ENCODE assay signal across 12 cellular contexts in genomic region chr1:93779540-93780121, GRCh38.
A peak's percentile ranks its signal among the peaks of the same experiment; 100 is the strongest.
DNase-seq lines count a peak whose midpoint lies in the region; ATAC-seq and TF ChIP-seq lines count a peak whose summit lies in the region.
"Had no signal": no experiment of that assay in that cellular context is flagged by ENCODE, and none has a peak within 500 bp of the region (broad histone marks: within the 10 kb centered on the region; RNA-seq: fewer than 3 reads in every experiment).

No MANE protein-coding gene starts in this region.

- no peak overlapping the region for H2AFZ ChIP-seq in fibroblast of lung (ENCODE audit: low read length)

- ATAC-seq in heart right ventricle, result peak in 6 of 8 donors; percentile 42 to 87 (median 72)
- no peak for ATAC-seq in left cardiac atrium
- ATAC-seq in GM21367 (IDR thresholded peaks at IDR 0.05; ENCODE audit: unreplicated experiment), result no peak
- ATAC-seq in HG03108 (IDR thresholded peaks at IDR 0.05; ENCODE audit: unreplicated experiment), result no peak
- ATAC-seq: activated naive CD4-positive, alpha-beta T cell treated with anti-CD3 and anti-CD28 coated beads, Interleukin-2, amount 50 U/mL, for 72 hours had no signal

- TF ChIP-seq CTCF in heart right ventricle (IDR thresholded peaks at IDR 0.05) (no peak), fibroblast of lung (conservative IDR thresholded peaks at IDR 0.05 in 1 of 2, IDR thresholded peaks at IDR 0.05 in 1 of 2; ENCODE audit: low read depth in 1 of 2, low read length in 2 of 2) (no peak)

- peak overlapping the region in 3 of 10 donors; percentile 18 to 60 (median 54) for H3K27ac ChIP-seq in heart right ventricle
- H3K27ac ChIP-seq in fibroblast of lung (ENCODE audit: insufficient read depth, low read length), result no peak overlapping the region
- H3K27ac ChIP-seq: esophagus muscularis mucosa had no signal

- no peak for DNase-seq in heart right ventricle
- DNase-seq in left cardiac atrium, result no peak
- peak; percentile 94 for DNase-seq in RPMI7951 (ENCODE audit: low read depth)
- DNase-seq in fibroblast of lung (ENCODE audit: low read depth in 2 of 2), result peak; percentile 57 to 95
- DNase-seq in globus pallidus (ENCODE audit: low spot score), result no peak
- DNase-seq in NCI-H1048 (lab: John Stamatoyannopoulos, UW), result no peak
- DNase-seq: activated CD4-positive, alpha-beta T cell treated with anti-CD3 and anti-CD28 coated beads for 1 hour; stimulated activated naive CD4-positive, alpha-beta T cell treated with Interleukin-2 at 50 U/mL for 16 hours had no signal

- H3K36me3 ChIP-seq in heart right ventricle (no peaks in the 10 kb centered on the region), fibroblast of lung (ENCODE audit: control insufficient read depth, insufficient read depth, low read length) (no peaks in the 10 kb centered on the region)
- H3K36me3 ChIP-seq: esophagus muscularis mucosa had no signal

- no peaks in the 10 kb centered on the region for H3K79me2 ChIP-seq in fibroblast of lung (ENCODE audit: control insufficient read depth, insufficient read depth, low read length)

- no peak overlapping the region for H3K4me3 ChIP-seq in heart right ventricle
- no peak overlapping the region for H3K4me3 ChIP-seq in fibroblast of lung (replicated peaks in 1 of 4; ENCODE audit: control extremely low read depth in 1 of 4, insufficient read depth in 1 of 4, low read depth in 3 of 4, low read length in 4 of 4)
- H3K4me3 ChIP-seq: esophagus muscularis mucosa had no signal

- H3K27me3 ChIP-seq in heart right ventricle (peaks cover 0 to 3% (median 0%) of the 10 kb centered on the region in 7 donors), fibroblast of lung (ENCODE audit: control insufficient read depth, insufficient read depth, low read length) (no peaks in the 10 kb centered on the region)
- H3K27me3 ChIP-seq: esophagus muscularis mucosa had no signal

- no peaks in the 10 kb centered on the region for H4K20me1 ChIP-seq in fibroblast of lung (ENCODE audit: control insufficient read depth, extremely low read depth, insufficient read depth, low read length)

- no peak overlapping the region for H3K4me2 ChIP-seq in fibroblast of lung (ENCODE audit: extremely low read depth, insufficient read depth, low read length)

- 61 to 77% methylated on average over 4 of the region's 4 CpGs for WGBS in heart right ventricle, 2 donors

- H3K9me3 ChIP-seq in heart right ventricle (no peaks in the 10 kb centered on the region), fibroblast of lung (ENCODE audit: control insufficient read depth, insufficient read depth, low read depth, low read length) (no peaks in the 10 kb centered on the region)
- H3K9me3 ChIP-seq: esophagus muscularis mucosa had no signal

- H3K9ac ChIP-seq in fibroblast of lung (ENCODE audit: insufficient read depth, low read length), result no peak overlapping the region

- H3K4me1 ChIP-seq in heart right ventricle (no peaks in the 10 kb centered on the region), fibroblast of lung (ENCODE audit: control insufficient read depth, extremely low read depth, insufficient read depth, low read length) (no peaks in the 10 kb centered on the region)

- intact Hi-C loops in heart right ventricle (cut with DNase I) (no loop called here), left cardiac atrium (cut with DNase I) (no loop called here)

Comparison
In these comparisons a context has a peak if more than half of its experiments do, and no peak if none do; other contexts are left out.
1. ATAC-seq: peak in heart right ventricle (6 of 8); none in left cardiac atrium (0 of 2), GM21367 (single experiment) and HG03108 (single experiment).
2. DNase-seq: peak in RPMI7951 (single experiment) and fibroblast of lung (2 of 2); none in heart right ventricle (0 of 2), left cardiac atrium (single experiment), globus pallidus (single experiment) and NCI-H1048 (single experiment).